17 cellular contexts compared by ENCODE assay signal in the genomic region with DNA sequence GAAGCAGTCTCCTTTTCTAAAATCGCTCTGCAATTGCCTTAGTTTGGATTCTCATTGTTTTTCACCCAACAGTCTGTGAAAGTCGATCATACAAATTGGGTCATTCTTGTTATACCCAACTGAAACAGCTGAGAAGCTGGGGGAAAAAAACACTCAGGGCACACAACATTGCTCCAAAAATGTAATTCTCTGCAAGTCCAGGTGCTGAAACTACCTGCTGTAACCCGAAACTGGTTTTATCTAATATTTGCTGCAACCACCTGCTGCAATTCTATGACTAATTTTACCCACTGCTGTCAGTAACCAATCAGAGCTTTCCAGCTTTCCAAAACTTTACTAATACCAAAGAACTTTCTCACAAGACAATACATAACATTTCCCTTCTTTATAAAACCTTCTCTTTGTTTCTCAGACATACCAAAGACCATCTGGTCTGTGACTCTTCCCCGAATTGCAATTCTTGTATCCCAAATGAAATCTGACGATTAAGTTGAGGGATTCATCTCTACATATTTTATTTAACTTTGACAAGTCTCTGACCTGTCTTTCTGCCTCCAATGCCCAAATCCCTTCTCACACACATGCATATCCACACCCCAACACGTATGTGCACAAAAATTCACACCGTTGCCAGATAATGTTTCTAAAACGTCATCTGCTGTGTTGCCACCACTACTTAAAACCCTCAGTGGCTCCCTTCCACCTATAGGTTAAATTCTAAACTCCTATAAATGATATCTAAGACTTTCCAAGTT.
DNase-seq lines count a peak whose midpoint lies in the region; ATAC-seq and TF ChIP-seq lines count a peak whose summit lies in the region.
"Had no signal": no experiment of that assay in that cellular context is flagged by ENCODE, and none has a peak within 500 bp of the region (broad histone marks: within the 10 kb centered on the region; RNA-seq: fewer than 3 reads in every experiment).

No MANE protein-coding gene starts in this region.

- H3K36me3 Mint-ChIP-seq in osteocyte (ENCODE audit: unreplicated experiment) = peaks cover 49% of the 10 kb centered on the region
- H3K36me3 Mint-ChIP-seq in T-helper 2 cell treated with Interferon-gamma antibody and Interleukin-4, amounts not matched to agents 5 μg/mL and 100 μg/mL, for 36 hours (ENCODE audit: low read depth) = no peaks in the 10 kb centered on the region
- H3K36me3 Mint-ChIP-seq in stimulated activated memory B cell treated with anti-CD40 and anti-IgM and Interleukin-4, amounts not matched to agents 10 μg/mL and 1 μg/mL and 100 μg/mL, for 72 hours = peaks cover 2% of the 10 kb centered on the region
- H3K36me3 Mint-ChIP-seq: CD14-positive monocyte had no signal

- peaks cover 23% of the 10 kb centered on the region for H3K4me1 Mint-ChIP-seq in osteocyte (ENCODE audit: unreplicated experiment)
- H3K4me1 Mint-ChIP-seq in T-helper 2 cell treated with Interferon-gamma antibody and Interleukin-4, amounts not matched to agents 5 μg/mL and 100 μg/mL, for 36 hours (ENCODE audit: low read depth) = no peaks in the 10 kb centered on the region
- no peaks in the 10 kb centered on the region for H3K4me1 Mint-ChIP-seq in stimulated activated memory B cell treated with anti-CD40 and anti-IgM and Interleukin-4, amounts not matched to agents 10 μg/mL and 1 μg/mL and 100 μg/mL, for 72 hours
- H3K4me1 Mint-ChIP-seq: CD14-positive monocyte had no signal

- no peak for TF ChIP-seq CTCF in osteocyte (IDR thresholded peaks at IDR 0.05)

- peak; percentile 53 for DNase-seq in NCI-H2171 treated with DMSO at 0.1 percent for 48 hours (lab: John Stamatoyannopoulos, UW)
- no peak for DNase-seq in NCI-H2171 (lab: John Stamatoyannopoulos, UW)
- DNase-seq in osteocyte (ENCODE audit: extremely low spot score, unreplicated experiment) = no peak
- DNase-seq in NCI-H748 (lab: John Stamatoyannopoulos, UW; ENCODE audit: unreplicated experiment) = no peak
- DNase-seq in T-helper 2 cell treated with Interferon-gamma antibody and Interleukin-4, amounts not matched to agents 5 μg/mL and 100 μg/mL, for 36 hours (ENCODE audit: low spot score) = no peak
- DNase-seq: 8988T; activated effector memory CD4-positive, alpha-beta T cell treated with anti-CD3 and anti-CD28 coated beads, Interleukin-2, amount 50 U/mL, for 16 hours; aorta; mucosa of descending colon; nucleus accumbens; stimulated activated naive CD8-positive, alpha-beta T cell treated with anti-CD3 and anti-CD28 coated beads, Interleukin-15, Interleukin-2, amounts not matched to agents 100 U/mL and 50 U/mL, for 24 hours; upper lobe of right lung had no signal

- H3K27ac Mint-ChIP-seq in osteocyte (ENCODE audit: unreplicated experiment) = peak overlapping the region; percentile 32
- no peak overlapping the region for H3K27ac Mint-ChIP-seq in T-helper 2 cell treated with Interferon-gamma antibody and Interleukin-4, amounts not matched to agents 5 μg/mL and 100 μg/mL, for 36 hours
- no peak overlapping the region for H3K27ac Mint-ChIP-seq in stimulated activated memory B cell treated with anti-CD40 and anti-IgM and Interleukin-4, amounts not matched to agents 10 μg/mL and 1 μg/mL and 100 μg/mL, for 72 hours
- H3K27ac Mint-ChIP-seq: CD14-positive monocyte; dendritic cell treated with granulocyte-macrophage colony-stimulating factor and Interleukin-4, amounts not matched to agents 40 ng/mL and 50 ng/mL, for 4 days had no signal

- H3K4me3 Mint-ChIP-seq in osteocyte (ENCODE audit: unreplicated experiment) = no peak overlapping the region
- no peak overlapping the region for H3K4me3 Mint-ChIP-seq in T-helper 2 cell treated with Interferon-gamma antibody and Interleukin-4, amounts not matched to agents 5 μg/mL and 100 μg/mL, for 36 hours
- no peak overlapping the region for H3K4me3 Mint-ChIP-seq in stimulated activated memory B cell treated with anti-CD40 and anti-IgM and Interleukin-4, amounts not matched to agents 10 μg/mL and 1 μg/mL and 100 μg/mL, for 72 hours
- H3K4me3 Mint-ChIP-seq: CD14-positive monocyte; dendritic cell treated with granulocyte-macrophage colony-stimulating factor and Interleukin-4, amounts not matched to agents 40 ng/mL and 50 ng/mL, for 4 days had no signal

- H3K27me3 Mint-ChIP-seq in osteocyte (ENCODE audit: unreplicated experiment) = no peaks in the 10 kb centered on the region
- no peaks in the 10 kb centered on the region for H3K27me3 Mint-ChIP-seq in T-helper 2 cell treated with Interferon-gamma antibody and Interleukin-4, amounts not matched to agents 5 μg/mL and 100 μg/mL, for 36 hours (ENCODE audit: low read depth)
- no peaks in the 10 kb centered on the region for H3K27me3 Mint-ChIP-seq in stimulated activated memory B cell treated with anti-CD40 and anti-IgM and Interleukin-4, amounts not matched to agents 10 μg/mL and 1 μg/mL and 100 μg/mL, for 72 hours
- H3K27me3 Mint-ChIP-seq: dendritic cell treated with granulocyte-macrophage colony-stimulating factor and Interleukin-4, amounts not matched to agents 40 ng/mL and 50 ng/mL, for 4 days had no signal

- ATAC-seq in GM21576 (IDR thresholded peaks at IDR 0.05; ENCODE audit: unreplicated experiment) (peak; percentile 52), HG03439 (IDR thresholded peaks at IDR 0.05; ENCODE audit: unreplicated experiment) (peak; percentile 47)
- no peak for ATAC-seq in stimulated activated memory B cell treated with anti-CD40 and anti-IgM and Interleukin-4, amounts not matched to agents 10 μg/mL and 1 μg/mL and 100 μg/mL, for 72 hours
- ATAC-seq: mucosa of descending colon; stimulated activated naive CD8-positive, alpha-beta T cell treated with anti-CD3 and anti-CD28 coated beads, Interleukin-15, Interleukin-2, amounts not matched to agents 100 U/mL and 50 U/mL, for 24 hours; upper lobe of right lung had no signal

- H3K9me3 Mint-ChIP-seq in osteocyte (ENCODE audit: unreplicated experiment) = peaks cover 21% of the 10 kb centered on the region
- peaks cover 3% of the 10 kb centered on the region for H3K9me3 Mint-ChIP-seq in T-helper 2 cell treated with Interferon-gamma antibody and Interleukin-4, amounts not matched to agents 5 μg/mL and 100 μg/mL, for 36 hours
- H3K9me3 Mint-ChIP-seq in stimulated activated memory B cell treated with anti-CD40 and anti-IgM and Interleukin-4, amounts not matched to agents 10 μg/mL and 1 μg/mL and 100 μg/mL, for 72 hours = peaks cover 1% of the 10 kb centered on the region
